Comparison of ENCODE assay signal across 8 cellular contexts in the genomic region with DNA sequence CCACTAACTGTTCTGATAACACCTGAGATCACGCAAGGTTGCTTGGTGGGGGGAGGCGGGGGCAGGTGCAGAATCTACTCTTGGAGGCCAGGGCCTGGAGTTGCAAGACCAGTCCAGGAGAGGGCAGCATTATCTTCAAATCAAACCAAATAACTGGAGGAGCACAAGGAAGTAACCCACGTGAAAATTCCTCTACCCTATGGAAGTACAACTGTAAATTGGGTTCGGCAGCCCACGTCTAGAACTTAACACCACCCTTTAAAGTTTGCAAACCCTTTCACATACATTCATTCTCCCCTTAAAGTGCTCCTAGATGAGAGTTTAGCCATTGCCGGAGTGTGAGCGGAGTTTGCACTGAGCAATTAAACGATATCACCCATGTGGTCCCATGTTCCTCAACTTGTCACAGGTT. TPM values are rescaled to one million over a fixed set of nuclear protein-coding genes. Genes with fewer than 3 reads are reported as not detected.
A peak's percentile ranks its signal among the peaks of the same experiment; 100 is the strongest.
DNase-seq lines count a peak whose midpoint lies in the region; ATAC-seq and TF ChIP-seq lines count a peak whose summit lies in the region.

No MANE protein-coding gene starts in this region.

- intact Hi-C loops in naive thymus-derived CD4-positive, alpha-beta T cell (cut with micrococcal nuclease) = loop anchor here (1.0 to 5.0 kb wide), 10 partner anchors 32 to 661 kb away; a partner anchor contains a TSS

- H3K9me3 Mint-ChIP-seq in naive thymus-derived CD4-positive, alpha-beta T cell = no peaks in the 10 kb centered on the region

- CTCF ChIA-PET in naive thymus-derived CD4-positive, alpha-beta T cell (lab: Charles Lee) = interaction anchor here (0.7 to 2.8 kb wide), 5 partner anchors 18 to 73 kb away, joined by 3 to 13 read pairs (median 5); no protein-coding TSS in a partner anchor

- no peak overlapping the region for H3K27ac ChIP-seq in naive thymus-derived CD4-positive, alpha-beta T cell (ENCODE audit: low read depth, low read length)

- H3K27ac Mint-ChIP-seq in naive thymus-derived CD4-positive, alpha-beta T cell = peak overlapping the region in 1 of 9 donors; percentile 3

- DNase-seq in GM04504 (ENCODE audit: low read depth) (peak; percentile 31), HS-27A (ENCODE audit: low read depth) (peak; percentile 33), NOMO-1 treated with dmso at 0.1 percent for 144 hours (lab: John Stamatoyannopoulos, UW; ENCODE audit: unreplicated experiment) (peak; percentile 69), erythroblast (lab: John Stamatoyannopoulos, UW) (peak; percentile 63 to 81)
- DNase-seq in activated CD8-positive, alpha-beta memory T cell treated with anti-CD3 and anti-CD28 coated beads, Interleukin-2, amount 50 U/mL, for 24 hours (ENCODE audit: extremely low read depth) = peak; percentile 20
- peak; percentile 29 to 79 (median 70) for DNase-seq in naive thymus-derived CD4-positive, alpha-beta T cell
- DNase-seq in stimulated activated CD8-positive, alpha-beta memory T cell treated with anti-CD3 and anti-CD28 coated beads, Interleukin-7, amount 100 ng/mL, for 1 hour (ENCODE audit: low read depth in 2 of 2) = peak; percentile 37 to 47

- H3K4me3 Mint-ChIP-seq in naive thymus-derived CD4-positive, alpha-beta T cell = no peak overlapping the region

- no peaks in the 10 kb centered on the region for H3K27me3 ChIP-seq in naive thymus-derived CD4-positive, alpha-beta T cell (ENCODE audit: control insufficient read depth in 2 of 2, insufficient read depth in 2 of 2, low read length in 2 of 2)

- ATAC-seq in naive thymus-derived CD4-positive, alpha-beta T cell = peak; percentile 97
- no peak for ATAC-seq in HG02970 (IDR thresholded peaks at IDR 0.05; ENCODE audit: low FRiP score, unreplicated experiment)

- no peaks in the 10 kb centered on the region for H3K4me1 ChIP-seq in naive thymus-derived CD4-positive, alpha-beta T cell (ENCODE audit: control insufficient read depth in 2 of 2, insufficient read depth in 2 of 2, low read length in 2 of 2)

- H3K36me3 Mint-ChIP-seq in naive thymus-derived CD4-positive, alpha-beta T cell = no peaks in the 10 kb centered on the region

- H3K4me3 ChIP-seq in naive thymus-derived CD4-positive, alpha-beta T cell (ENCODE audit: low read length) = no peak overlapping the region

- POLR2A ChIA-PET in naive thymus-derived CD4-positive, alpha-beta T cell (lab: Charles Lee) = interaction anchor here (0.9 to 1.5 kb wide), 2 partner anchors 76 to 84 kb away, joined by 3 to 5 read pairs; a partner anchor contains a TSS

- no peak for TF ChIP-seq POLR2A in erythroblast (IDR thresholded peaks at IDR 0.05; ENCODE audit: low read length)

- H3K36me3 ChIP-seq in naive thymus-derived CD4-positive, alpha-beta T cell (ENCODE audit: control insufficient read depth in 2 of 3, insufficient read depth in 3 of 3, low read length in 3 of 3) = no peaks in the 10 kb centered on the region

- H3K9me3 ChIP-seq in naive thymus-derived CD4-positive, alpha-beta T cell (ENCODE audit: control insufficient read depth in 2 of 3, low read length in 3 of 3) = no peaks in the 10 kb centered on the region

- H3K27me3 Mint-ChIP-seq in naive thymus-derived CD4-positive, alpha-beta T cell = peaks cover 0 to 24% (median 0%) of the 10 kb centered on the region in 5 donors

- peaks cover 0 to 14% (median 8%) of the 10 kb centered on the region in 7 donors for H3K4me1 Mint-ChIP-seq in naive thymus-derived CD4-positive, alpha-beta T cell

RNA-seq across cellular contexts. Expression of a gene that starts 19.6 kb away (rescaled TPM):
- 1 to 10 TPM in 1 of 5 experiments, under 1 TPM in 2, not detected in 2; 0.16 to 1.0 (median 0.29) TPM for total RNA-seq in naive thymus-derived CD4-positive, alpha-beta T cell
- polyA plus RNA-seq in naive thymus-derived CD4-positive, alpha-beta T cell = under 1 TPM in 1 of 2 donors, not detected in 1; 0.20 TPM

RNA-seq across cellular contexts. Expression of a gene that starts 30.6 kb away (rescaled TPM):
- total RNA-seq in naive thymus-derived CD4-positive, alpha-beta T cell = 100 to 1,000 TPM; 330 to 694 (median 368) TPM
- polyA plus RNA-seq in naive thymus-derived CD4-positive, alpha-beta T cell = 100 to 1,000 TPM; 628 to 638 TPM

Comparison
In these comparisons a context has a peak if more than half of its experiments do, and no peak if none do; other contexts are left out.
1. DNase-seq: peak in every context shown above with its lines; median percentile 72 in erythroblast; 70 in naive thymus-derived CD4-positive, alpha-beta T cell; 69 in NOMO-1 treated with dmso at 0.1 percent for 144 hours; 42 in stimulated activated CD8-positive, alpha-beta memory T cell treated with anti-CD3 and anti-CD28 coated beads, Interleukin-7, amount 100 ng/mL, for 1 hour; 33 in HS-27A; 31 in GM04504; 20 in activated CD8-positive, alpha-beta memory T cell treated with anti-CD3 and anti-CD28 coated beads, Interleukin-2, amount 50 U/mL, for 24 hours.